ENCODE assay signal across 30 cellular contexts in the genomic region with DNA sequence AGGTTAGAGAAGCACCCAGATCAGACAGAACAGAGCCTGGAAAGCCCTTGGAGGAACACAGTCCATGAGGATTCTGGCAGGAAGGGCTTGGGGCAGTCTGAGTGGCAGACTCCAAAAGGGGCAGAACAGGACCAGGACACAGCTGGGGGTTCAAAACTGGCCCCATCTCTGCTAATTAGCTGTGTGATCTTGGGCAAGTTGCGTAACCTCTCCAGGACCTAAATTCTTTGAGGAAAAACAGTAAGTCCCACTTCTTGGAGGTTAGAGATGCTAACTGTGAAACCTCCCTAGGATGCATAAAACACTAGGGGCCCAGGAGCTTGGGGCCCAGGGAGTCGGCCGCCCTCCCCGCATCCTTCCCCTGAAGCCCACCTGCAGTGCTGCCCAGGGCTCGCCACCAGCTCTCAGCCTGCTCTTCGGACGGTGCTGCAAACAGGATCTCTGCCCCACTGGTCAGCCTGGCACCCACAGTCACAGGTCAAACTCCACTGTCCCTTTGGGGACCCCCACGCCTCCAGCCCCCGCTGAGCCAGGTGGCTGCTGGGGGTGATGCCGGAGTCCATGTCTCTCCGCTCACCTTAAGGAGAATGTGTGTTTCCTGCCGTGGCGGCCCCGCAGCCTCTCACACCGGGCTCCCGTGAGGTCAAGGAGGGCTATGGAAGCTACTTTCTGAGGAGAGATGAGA. TPM values are rescaled to one million over a fixed set of nuclear protein-coding genes. Genes with fewer than 3 reads are reported as not detected.
DNase-seq lines count a peak whose midpoint lies in the region; ATAC-seq and TF ChIP-seq lines count a peak whose summit lies in the region.
"Had no signal": no experiment of that assay in that cellular context is flagged by ENCODE, and none has a peak within 500 bp of the region (broad histone marks: within the 10 kb centered on the region; RNA-seq: fewer than 3 reads in every experiment).

No MANE protein-coding gene starts in this region.

- H2AK5ac ChIP-seq in neuronal stem cell (ENCODE audit: low read depth, low read length) = no peak overlapping the region

- H2BK120ac ChIP-seq in neuronal stem cell (ENCODE audit: low read depth, low read length) = no peak overlapping the region

- H4K91ac ChIP-seq in neuronal stem cell (ENCODE audit: low read depth, low read length, poor library complexity) = no peak overlapping the region

- H3K27me3 Mint-ChIP-seq in effector memory CD8-positive, alpha-beta T cell = no peaks in the 10 kb centered on the region
- H3K27me3 Mint-ChIP-seq: memory B cell had no signal

- H3K79me1 ChIP-seq in neuronal stem cell (ENCODE audit: low read depth, low read length) = peaks cover 2% of the 10 kb centered on the region

- no peak overlapping the region for H2BK12ac ChIP-seq in neuronal stem cell (ENCODE audit: low read length)

- peak overlapping the region; percentile 86 for H3K18ac ChIP-seq in neuronal stem cell (ENCODE audit: low read length)

- H3K9me3 Mint-ChIP-seq in effector memory CD8-positive, alpha-beta T cell = no peaks in the 10 kb centered on the region
- H3K9me3 Mint-ChIP-seq: activated naive CD4-positive, alpha-beta T cell treated with anti-CD3 and anti-CD28 coated beads, Interleukin-2, amount 50 U/mL, for 72 hours; memory B cell; neural crest cell had no signal

- H3K27me3 ChIP-seq in BLaER1 (peaks cover 8% of the 10 kb centered on the region), neuronal stem cell (ENCODE audit: control insufficient read depth in 3 of 3, insufficient read depth in 3 of 3, low read depth in 1 of 3, low read length in 3 of 3) (no peaks in the 10 kb centered on the region)
- H3K27me3 ChIP-seq: right atrium auricular region, thyroid gland, uterus had no signal

- H2BK5ac ChIP-seq in neuronal stem cell (ENCODE audit: low read length) = no peak overlapping the region

- H3K14ac ChIP-seq in neuronal stem cell (ENCODE audit: low read length) = peak overlapping the region; percentile 66

- peaks cover 23% of the 10 kb centered on the region for H3K36me3 Mint-ChIP-seq in effector memory CD8-positive, alpha-beta T cell (ENCODE audit: insufficient read depth)
- H3K36me3 Mint-ChIP-seq: activated naive CD4-positive, alpha-beta T cell treated with anti-CD3 and anti-CD28 coated beads, Interleukin-2, amount 50 U/mL, for 72 hours had no signal

- H3K9me3 ChIP-seq in BLaER1 (no peaks in the 10 kb centered on the region), neuronal stem cell (replicated peaks in 1 of 2; ENCODE audit: control insufficient read depth in 2 of 2, insufficient read depth in 1 of 2, low read depth in 1 of 2, low read length in 2 of 2) (no peaks in the 10 kb centered on the region)
- H3K9me3 ChIP-seq: right atrium auricular region, stomach, thyroid gland, uterus had no signal

- no peak overlapping the region for H2BK15ac ChIP-seq in neuronal stem cell (ENCODE audit: low read length)

- H3K4me1 ChIP-seq in BLaER1 = peaks cover 25% of the 10 kb centered on the region
- H3K4me1 ChIP-seq in neuronal stem cell (ENCODE audit: control insufficient read depth in 2 of 2, insufficient read depth in 1 of 2, low read depth in 1 of 2, low read length in 2 of 2) = peaks cover 5 to 10% of the 10 kb centered on the region in 2 donors
- H3K4me1 ChIP-seq: parathyroid adenoma, right atrium auricular region, uterus had no signal

- peak overlapping the region; percentile 58 to 65 for H3K27ac Mint-ChIP-seq in effector memory CD8-positive, alpha-beta T cell
- H3K27ac Mint-ChIP-seq: activated naive CD4-positive, alpha-beta T cell treated with anti-CD3 and anti-CD28 coated beads, Interleukin-2, amount 50 U/mL, for 72 hours had no signal

- H4K20me1 ChIP-seq in BLaER1 = peaks cover 6% of the 10 kb centered on the region; the same call in 1 of the 2 replicates

- no peak overlapping the region for H3K4me3 Mint-ChIP-seq in effector memory CD8-positive, alpha-beta T cell
- H3K4me3 Mint-ChIP-seq: memory B cell, neural crest cell had no signal

- H4K8ac ChIP-seq in neuronal stem cell (ENCODE audit: low read depth, low read length) = no peak overlapping the region

- H3K27ac ChIP-seq in BLaER1 (no peak overlapping the region), neuronal stem cell (replicated peaks; ENCODE audit: low read length) (no peak overlapping the region)
- H3K27ac ChIP-seq: C4-2B, parathyroid adenoma, PC-9, right atrium auricular region, stomach, thyroid gland, uterus had no signal

- H3K4me2 ChIP-seq in BLaER1 (peak overlapping the region; percentile 63), neuronal stem cell (ENCODE audit: insufficient read depth, low read length, poor library complexity, severe bottlenecking) (no peak overlapping the region)
- H3K4me2 ChIP-seq: PC-9, smooth muscle cell had no signal

- TF ChIP-seq RAD21 in Ishikawa (IDR thresholded peaks at IDR 0.05; ENCODE audit: low read depth) = no peak

- H3K23ac ChIP-seq in neuronal stem cell (ENCODE audit: low read depth, low read length, poor library complexity) = peak overlapping the region; percentile 82

- no peak overlapping the region for H3K4ac ChIP-seq in neuronal stem cell (ENCODE audit: low read length)

- no peak for ATAC-seq in effector memory CD8-positive, alpha-beta T cell (replicated peaks)
- ATAC-seq: activated naive CD4-positive, alpha-beta T cell treated with anti-CD3 and anti-CD28 coated beads, Interleukin-2, amount 50 U/mL, for 72 hours; Right ventricle myocardium inferior had no signal

- no peak overlapping the region for H2AFZ ChIP-seq in neuronal stem cell (ENCODE audit: low read length)
- H2AFZ ChIP-seq: parathyroid adenoma, PC-9 had no signal

- H3K9ac ChIP-seq in BLaER1 = no peak overlapping the region
- peak overlapping the region; percentile 15 for H3K9ac ChIP-seq in neuronal stem cell (ENCODE audit: low read depth, low read length, poor library complexity)
- H3K9ac ChIP-seq: parathyroid adenoma had no signal

- H3K36me3 ChIP-seq in BLaER1 = peaks cover 37% of the 10 kb centered on the region
- H3K36me3 ChIP-seq in neuronal stem cell (replicated peaks in 1 of 2; ENCODE audit: control insufficient read depth in 2 of 2, insufficient read depth in 2 of 2, low read length in 2 of 2) = peaks cover 19 to 32% of the 10 kb centered on the region in 2 donors
- H3K36me3 ChIP-seq: uterus had no signal

- no peak for TF ChIP-seq EP300 in Ishikawa (IDR thresholded peaks at IDR 0.05; ENCODE audit: borderline replicate concordance)

- H3K4me1 Mint-ChIP-seq in effector memory CD8-positive, alpha-beta T cell (ENCODE audit: low read depth in 2 of 2) = peaks cover 0 to 10% of the 10 kb centered on the region in 2 donors

- no CpG with 5 or more reads among the region's 16 CpGs for WGBS in neuronal stem cell (ENCODE audit: extremely low coverage in 2 of 2, insufficient read length in 2 of 2, insufficient replicate concordance in 1 of 2), 2 donors

- no peak for DNase-seq in effector memory CD8-positive, alpha-beta T cell
- DNase-seq in neuronal stem cell (ENCODE audit: low spot score) (no peak), putamen (ENCODE audit: low spot score) (no peak), SIG-M5 treated with dmso at 0.1 percent for 504 hours (lab: John Stamatoyannopoulos, UW; ENCODE audit: unreplicated experiment) (no peak), medulla oblongata (ENCODE audit: extremely low spot score) (no peak)
- DNase-seq: activated CD4-positive, alpha-beta T cell treated with anti-CD3 and anti-CD28 coated beads for 4 hours; activated CD8-positive, alpha-beta memory T cell treated with anti-CD3 and anti-CD28 coated beads for 24 hours; aorta; effector CD4-positive, alpha-beta T cell; glutamatergic neuron; MV-4-11; NCI-H1436 treated with DMSO at 0.1 percent for 48 hours; NCI-H2081 treated with DMSO at 0.1 percent for 48 hours; NCI-H2227 treated with DMSO at 0.1 percent for 48 hours; NCI-H526; PC-9; T-helper 2 cell; uterus had no signal

- H3K4me3 ChIP-seq in BLaER1 = no peak overlapping the region
- no peak overlapping the region for H3K4me3 ChIP-seq in neuronal stem cell (ENCODE audit: low read length in 2 of 2)
- H3K4me3 ChIP-seq: PC-9, right atrium auricular region, smooth muscle cell, stomach, thyroid gland, uterus had no signal

TF ChIP-seq in Ishikawa, 13 proteins besides CTCF, POLR2A, EP300 and RAD21:
- TF ChIP-seq TAF1 (IDR thresholded peaks at IDR 0.05; ENCODE audit: low read depth) = no peak
- TF ChIP-seq CEBPB (IDR thresholded peaks at IDR 0.05) = peak; percentile 88

RNA-seq across cellular contexts. Expression of a gene that starts 12.0 kb away (rescaled TPM):
- 16.5 TPM for polyA plus RNA-seq in neuronal stem cell (2013, experiment 1 of 2)
- polyA plus RNA-seq in neuronal stem cell (2013, experiment 2 of 2) = 15.9 TPM

RNA-seq across cellular contexts. Expression of a gene that starts 22.7 kb away (rescaled TPM):
- 14.4 TPM for polyA plus RNA-seq in neuronal stem cell (2013, experiment 1 of 2)
- 14.3 TPM for polyA plus RNA-seq in neuronal stem cell (2013, experiment 2 of 2)

RNA-seq across cellular contexts. Expression of a gene that starts 43.2 kb away (rescaled TPM):
- 0.08 TPM for polyA plus RNA-seq in neuronal stem cell (2013, experiment 1 of 2)
- polyA plus RNA-seq in neuronal stem cell (2013, experiment 2 of 2) = 0.14 TPM
